ENCODE assay signal across 8 cellular contexts in genomic region chr12:42327227-42327590, GRCh38. TPM values are rescaled to one million over a fixed set of nuclear protein-coding genes. Genes with fewer than 3 reads are reported as not detected.
DNase-seq lines count a peak whose midpoint lies in the region; ATAC-seq and TF ChIP-seq lines count a peak whose summit lies in the region.

No MANE protein-coding gene starts in this region.

- no peak for ATAC-seq in HG02798 (IDR thresholded peaks at IDR 0.05; ENCODE audit: poor library complexity, unreplicated experiment)
- ATAC-seq in HG02571 (IDR thresholded peaks at IDR 0.05; ENCODE audit: unreplicated experiment), result no peak

- TF ChIP-seq EP300 in sigmoid colon (IDR thresholded peaks at IDR 0.05), result no peak

- H3K36me3 ChIP-seq in SK-N-MC (ENCODE audit: insufficient read depth, low read length), result peaks cover 11% of the 10 kb centered on the region
- peaks cover 0 to 11% (median 0%) of the 10 kb centered on the region in 4 donors for H3K36me3 ChIP-seq in sigmoid colon

- H3K4me3 ChIP-seq in GM12875 (ENCODE audit: low read depth, low read length) (peak overlapping the region; percentile 93), SK-N-MC (peak overlapping the region; percentile 90), fibroblast of mammary gland (ENCODE audit: control insufficient read depth, low read depth, low read length) (peak overlapping the region; percentile 83), sigmoid colon (peak overlapping the region; percentile 65 to 80 (median 72))

- peaks cover 0 to 28% (median 19%) of the 10 kb centered on the region in 4 donors for H3K4me1 ChIP-seq in sigmoid colon

- 36 to 51% methylated on average over 2 of the region's 2 CpGs for WGBS in sigmoid colon, 2 donors

- no peaks in the 10 kb centered on the region for H3K9me3 ChIP-seq in SK-N-MC (ENCODE audit: low read depth, low read length)
- no peaks in the 10 kb centered on the region for H3K9me3 ChIP-seq in sigmoid colon

- no peak overlapping the region for H3K27ac ChIP-seq in SK-N-MC
- peak overlapping the region in 3 of 4 donors; percentile 88 to 93 (median 91) for H3K27ac ChIP-seq in sigmoid colon

- TF ChIP-seq POLR2A in sigmoid colon (IDR thresholded peaks at IDR 0.05), result no peak

- TF ChIP-seq CTCF in GM12875 (IDR thresholded peaks at IDR 0.05; ENCODE audit: borderline replicate concordance, insufficient read depth, low read depth, low read length), result no peak
- no peak for TF ChIP-seq CTCF in fibroblast of mammary gland (conservative IDR thresholded peaks at IDR 0.05; ENCODE audit: control insufficient read depth, insufficient read depth, low read depth, low read length)
- no peak for TF ChIP-seq CTCF in sigmoid colon (IDR thresholded peaks at IDR 0.05)

- H3K27me3 ChIP-seq in sigmoid colon, result no peaks in the 10 kb centered on the region

- intact Hi-C loops in sigmoid colon (cut with DNase I), result loop anchor here (2.0 kb wide), 1 partner anchor 88 kb away; the partner anchor contains the start of gene YAF2

- peak overlapping the region; percentile 88 for H3K9ac ChIP-seq in SK-N-MC (ENCODE audit: insufficient read length)

- no peak for DNase-seq in SK-N-MC (ENCODE audit: low read depth, low spot score)
- no peak for DNase-seq in fibroblast of mammary gland (ENCODE audit: low read depth)
- DNase-seq in sigmoid colon, result no peak
- no peak for DNase-seq in NCI-H1092 (lab: John Stamatoyannopoulos, UW)
- no peak for DNase-seq in stimulated activated CD4-positive, alpha-beta T cell treated with anti-CD3 and anti-CD28 coated beads, Interleukin-15, amount 100 ng/mL, for 24 hours

RNA-seq across cellular contexts. Expression of gene PPHLN1, which starts 1.2 kb away (rescaled TPM):
- total RNA-seq in sigmoid colon, result 10 to 100 TPM; 52.3 to 66.7 (median 59.3) TPM
- 10 to 100 TPM; 25.2 to 33.4 (median 27.0) TPM for polyA plus RNA-seq in sigmoid colon

RNA-seq across cellular contexts. Expression of gene ZCRB1, which starts 1.3 kb away (rescaled TPM):
- total RNA-seq in sigmoid colon, result 10 to 100 TPM; 34.6 to 63.1 (median 39.0) TPM
- polyA plus RNA-seq in sigmoid colon, result 10 to 100 TPM; 25.0 to 42.6 (median 38.1) TPM
